In genomic region chr2:234683950-234684349, GRCh38 we compare ENCODE assay signal across 20 cellular contexts.
"Had no signal": no experiment of that assay in that cellular context is flagged by ENCODE, and none has a peak within 500 bp of the region (broad histone marks: within the 10 kb centered on the region; RNA-seq: fewer than 3 reads in every experiment).

No MANE protein-coding gene starts in this region.

- DNase-seq: activated B cell treated with CpG ODN at 0.5 μM for 24 hours; activated CD4-positive, alpha-beta T cell treated with anti-CD3 and anti-CD28 coated beads for 48 hours; activated CD8-positive, alpha-beta memory T cell treated with anti-CD3 and anti-CD28 coated beads, Interleukin-2, amount 50 U/mL, for 4 hours; activated CD8-positive, alpha-beta T cell treated with anti-CD3 and anti-CD28 coated beads, Interleukin-2, amount 10 ng/mL, durations not matched to agents 7 days and 5 days; activated gamma-delta T cell; activated T-cell treated with anti-CD3 and anti-CD28 coated beads, Interleukin-2, amount 50 U/mL, for 48 hours; amniotic stem cell; body of pancreas; cortex of kidney; effector CD8-positive, alpha-beta T cell; foreskin fibroblast; hypothalamus; immature natural killer cell; midbrain; retina; stimulated activated CD4-positive, alpha-beta T cell treated with anti-CD3 and anti-CD28 coated beads, Interleukin-15, amount 100 ng/mL, for 24 hours; stimulated activated CD4-positive, alpha-beta T cell treated with anti-CD3 and anti-CD28 coated beads, Interleukin-4, amount 100 ng/mL, for 1 hour; stimulated activated naive B cell treated with anti-CD40 and anti-IgM and Interleukin-4, amounts not matched to agents 10 μg/mL and 1 μg/mL and 100 μg/mL, for 72 hours; thyroid gland had no signal

- H3K27me3 ChIP-seq: body of pancreas, thyroid gland had no signal

- ATAC-seq: activated CD8-positive, alpha-beta T cell treated with anti-CD3 and anti-CD28 coated beads, Interleukin-2, amount 10 ng/mL, durations not matched to agents 7 days and 5 days; body of pancreas; stimulated activated naive B cell treated with anti-CD40 and anti-IgM and Interleukin-4, amounts not matched to agents 10 μg/mL and 1 μg/mL and 100 μg/mL, for 72 hours had no signal

- H3K27ac ChIP-seq: body of pancreas, thyroid gland had no signal

- H3K36me3 ChIP-seq: thyroid gland had no signal

- H3K4me3 Mint-ChIP-seq: activated B cell treated with CpG ODN at 0.5 μM for 24 hours; activated CD8-positive, alpha-beta T cell treated with anti-CD3 and anti-CD28 coated beads, Interleukin-2, amount 10 ng/mL, durations not matched to agents 7 days and 5 days; activated naive CD8-positive, alpha-beta T cell; immature natural killer cell; stimulated activated naive B cell treated with anti-CD40 and anti-IgM and Interleukin-4, amounts not matched to agents 10 μg/mL and 1 μg/mL and 100 μg/mL, for 72 hours had no signal

- H3K27ac Mint-ChIP-seq: activated B cell treated with CpG ODN at 0.5 μM for 24 hours; activated CD8-positive, alpha-beta T cell treated with anti-CD3 and anti-CD28 coated beads, Interleukin-2, amount 10 ng/mL, durations not matched to agents 7 days and 5 days; activated naive CD8-positive, alpha-beta T cell; immature natural killer cell; stimulated activated naive B cell treated with anti-CD40 and anti-IgM and Interleukin-4, amounts not matched to agents 10 μg/mL and 1 μg/mL and 100 μg/mL, for 72 hours had no signal

- H3K4me3 ChIP-seq: body of pancreas, thyroid gland had no signal

- H3K9me3 Mint-ChIP-seq: activated B cell treated with CpG ODN at 0.5 μM for 24 hours had no signal

- H3K27me3 Mint-ChIP-seq: activated B cell treated with CpG ODN at 0.5 μM for 24 hours; stimulated activated naive B cell treated with anti-CD40 and anti-IgM and Interleukin-4, amounts not matched to agents 10 μg/mL and 1 μg/mL and 100 μg/mL, for 72 hours had no signal

- H3K36me3 Mint-ChIP-seq: activated naive CD8-positive, alpha-beta T cell; immature natural killer cell; stimulated activated naive B cell treated with anti-CD40 and anti-IgM and Interleukin-4, amounts not matched to agents 10 μg/mL and 1 μg/mL and 100 μg/mL, for 72 hours had no signal

- H3K9me3 ChIP-seq: body of pancreas, thyroid gland had no signal

- H3K4me1 Mint-ChIP-seq: activated B cell treated with CpG ODN at 0.5 μM for 24 hours; immature natural killer cell; stimulated activated naive B cell treated with anti-CD40 and anti-IgM and Interleukin-4, amounts not matched to agents 10 μg/mL and 1 μg/mL and 100 μg/mL, for 72 hours had no signal
